In genomic region chr11:135019343-135019742, GRCh38 we compare ENCODE assay signal across 3 cellular contexts.
"Had no signal": no experiment of that assay in that cellular context is flagged by ENCODE, and none has a peak within 500 bp of the region (broad histone marks: within the 10 kb centered on the region; RNA-seq: fewer than 3 reads in every experiment).

No MANE protein-coding gene starts in this region.

- ATAC-seq: GM12878 had no signal

- DNase-seq: GDM1, GF-D8 had no signal

- H3K4me3 ChIP-seq: GM12878 had no signal
